In genomic region chr4:646460-646859, GRCh38 we compare ENCODE assay signal across 13 cellular contexts. TPM values are rescaled to one million over a fixed set of nuclear protein-coding genes. Genes with fewer than 3 reads are reported as not detected.
DNase-seq lines count a peak whose midpoint lies in the region; ATAC-seq and TF ChIP-seq lines count a peak whose summit lies in the region.
"Had no signal": no experiment of that assay in that cellular context is flagged by ENCODE, and none has a peak within 500 bp of the region (broad histone marks: within the 10 kb centered on the region; RNA-seq: fewer than 3 reads in every experiment).

No MANE protein-coding gene starts in this region.

- H3K36me3 ChIP-seq in BE2C: no peaks in the 10 kb centered on the region
- no peaks in the 10 kb centered on the region for H3K36me3 ChIP-seq in suprapubic skin
- no peaks in the 10 kb centered on the region for H3K36me3 ChIP-seq in hepatocyte (replicated peaks; ENCODE audit: insufficient read depth, low read depth)

- H3K27ac Mint-ChIP-seq in T-helper 17 cell: no peak overlapping the region

- H4K20me1 ChIP-seq in hepatocyte (ENCODE audit: insufficient read depth, poor library complexity, severe bottlenecking): no peaks in the 10 kb centered on the region

- no peaks in the 10 kb centered on the region for H3K79me2 ChIP-seq in hepatocyte

- TF ChIP-seq POLR2A in suprapubic skin (IDR thresholded peaks at IDR 0.05): no peak

- no peaks in the 10 kb centered on the region for H3K9me2 ChIP-seq in hepatocyte (replicated peaks; ENCODE audit: insufficient read depth)

- DNase-seq in BE2C (peak; percentile 72), T-helper 17 cell (no peak), retina (peak; percentile 4), suprapubic skin (ENCODE audit: low spot score in 2 of 2) (no peak), hepatocyte (ENCODE audit: low spot score) (no peak)
- peak; percentile 41 for DNase-seq in activated naive CD4-positive, alpha-beta T cell treated with anti-CD3 and anti-CD28 coated beads, Interleukin-2, amount 50 U/mL, for 16 hours
- DNase-seq: activated effector memory CD4-positive, alpha-beta T cell treated with Interleukin-2 at 50 U/mL for 16 hours; midbrain; NCI-H1105; NCI-H510A treated with DMSO at 0.1 percent for 48 hours had no signal

- peaks cover 13% of the 10 kb centered on the region for H3K27me3 Mint-ChIP-seq in T-helper 17 cell

- no peak overlapping the region for H3K27ac ChIP-seq in suprapubic skin
- H3K27ac ChIP-seq in hepatocyte: no peak overlapping the region

- H3K27me3 ChIP-seq in BE2C (peaks cover 8% of the 10 kb centered on the region), suprapubic skin (peaks cover 46% of the 10 kb centered on the region), hepatocyte (no peaks in the 10 kb centered on the region)

- H3K4me1 Mint-ChIP-seq in T-helper 17 cell: peaks cover 4% of the 10 kb centered on the region

- TF ChIP-seq EP300 in suprapubic skin (IDR thresholded peaks at IDR 0.05): no peak

- WGBS in suprapubic skin: 52% methylated on average over 32 of the region's 32 CpGs
- 98% methylated on average over 31 of the region's 32 CpGs for whole genome bisulfite sequencing in hepatocyte (ENCODE audit: low lambda C conversion rate, missing lambda C conversion rate)

- H3K4me3 ChIP-seq in BE2C (ENCODE audit: low read depth, low read length) (peak overlapping the region; percentile 61), suprapubic skin (no peak overlapping the region), hepatocyte (no peak overlapping the region)

- no peaks in the 10 kb centered on the region for H3K9me3 ChIP-seq in BE2C
- no peaks in the 10 kb centered on the region for H3K9me3 ChIP-seq in T-helper 17 cell (ENCODE audit: control insufficient read depth, low read length, poor library complexity, severe bottlenecking)
- H3K9me3 ChIP-seq in suprapubic skin: no peaks in the 10 kb centered on the region
- H3K9me3 ChIP-seq in hepatocyte (ENCODE audit: low read depth): no peaks in the 10 kb centered on the region

- no peak overlapping the region for H3K4me2 ChIP-seq in hepatocyte

- H2AFZ ChIP-seq in hepatocyte: no peak overlapping the region

- ATAC-seq in T-helper 17 cell: no peak
- no peak for ATAC-seq in HG02938 (IDR thresholded peaks at IDR 0.05; ENCODE audit: unreplicated experiment)
- no peak for ATAC-seq in GM21360 (IDR thresholded peaks at IDR 0.05; ENCODE audit: unreplicated experiment)
- ATAC-seq: Panc1 had no signal

- peak; percentile 36; the same call in 1 of the 2 replicates for TF ChIP-seq CTCF in BE2C (IDR thresholded peaks at IDR 0.05; ENCODE audit: low read depth, low read length)
- no peak for TF ChIP-seq CTCF in suprapubic skin (IDR thresholded peaks at IDR 0.05)
- no peak for TF ChIP-seq CTCF in hepatocyte (IDR thresholded peaks at IDR 0.05; ENCODE audit: poor library complexity)

- peak overlapping the region; percentile 74 for H3K4me3 Mint-ChIP-seq in T-helper 17 cell

- H3K4me1 ChIP-seq in BE2C (no peaks in the 10 kb centered on the region), suprapubic skin (peaks cover 5% of the 10 kb centered on the region), hepatocyte (ENCODE audit: insufficient read depth) (no peaks in the 10 kb centered on the region)

- H3K36me3 Mint-ChIP-seq in T-helper 17 cell (ENCODE audit: low read depth): peaks cover 4% of the 10 kb centered on the region

RNA-seq across cellular contexts. Expression of gene PDE6B, which starts 21.1 kb away (rescaled TPM):
- polyA plus RNA-seq in BE2C (2012; ENCODE audit: insufficient read depth, insufficient read length, low read depth): 4.8 TPM
- total RNA-seq in T-helper 17 cell (10 to 100 TPM; 10.2 to 11.5 TPM), suprapubic skin (1 to 10 TPM in 1 of 4 donors, under 1 TPM in 1, not detected in 2; 0.95 to 9.5 TPM), hepatocyte (17.3 and 29.5 TPM in 2 replicates)
- 24.1 and 26.1 TPM in 2 replicates for polyA plus RNA-seq in hepatocyte

RNA-seq across cellular contexts. Expression of gene ATP5ME, which starts 27.6 kb away (rescaled TPM):
- 946 TPM for polyA plus RNA-seq in BE2C (2012; ENCODE audit: insufficient read depth, insufficient read length, low read depth)
- total RNA-seq in T-helper 17 cell: 100 to 1,000 TPM in 1 of 2 donors, 10 to 100 TPM in 1; 98.4 to 120 TPM
- 100 to 1,000 TPM in 2 of 4 donors, 10 to 100 TPM in 2; 60.2 to 167 (median 102) TPM for total RNA-seq in suprapubic skin
- 83.8 and 143 TPM in 2 replicates for total RNA-seq in hepatocyte
- 641 and 669 TPM in 2 replicates for polyA plus RNA-seq in hepatocyte

RNA-seq across cellular contexts. Expression of gene MYL5, which starts 27.9 kb away (rescaled TPM):
- polyA plus RNA-seq in BE2C (2012; ENCODE audit: insufficient read depth, insufficient read length, low read depth): 10.4 TPM
- total RNA-seq in T-helper 17 cell (10 to 100 TPM; 20.3 to 22.9 TPM), suprapubic skin (10 to 100 TPM in 2 of 4 donors, 1 to 10 TPM in 2; 5.3 to 20.4 (median 10.5) TPM), hepatocyte (8.9 and 12.6 TPM in 2 replicates)
- polyA plus RNA-seq in hepatocyte: 25.1 and 33.7 TPM in 2 replicates

RNA-seq across cellular contexts. Expression of gene SLC49A3, which starts 42.5 kb away (rescaled TPM):
- polyA plus RNA-seq in BE2C (2012; ENCODE audit: insufficient read depth, insufficient read length, low read depth): 0.34 TPM
- 1 to 10 TPM; 1.1 to 2.7 TPM for total RNA-seq in T-helper 17 cell
- 10 to 100 TPM in 3 of 4 donors, 1 to 10 TPM in 1; 8.9 to 21.1 (median 17.4) TPM for total RNA-seq in suprapubic skin
- 8.5 and 12.2 TPM in 2 replicates for total RNA-seq in hepatocyte
- 12.8 and 19.8 TPM in 2 replicates for polyA plus RNA-seq in hepatocyte

RNA-seq across cellular contexts. Expression of gene PCGF3, which starts 59.2 kb away (rescaled TPM):
- 45.4 TPM for polyA plus RNA-seq in BE2C (2012; ENCODE audit: insufficient read depth, insufficient read length, low read depth)
- 10 to 100 TPM; 31.3 to 38.0 TPM for total RNA-seq in T-helper 17 cell
- 100 to 1,000 TPM in 1 of 4 donors, 10 to 100 TPM in 3; 59.7 to 152 (median 71.2) TPM for total RNA-seq in suprapubic skin
- 43.5 and 43.9 TPM in 2 replicates for total RNA-seq in hepatocyte
- polyA plus RNA-seq in hepatocyte: 21.5 and 21.8 TPM in 2 replicates

Comparison
In these comparisons a context has a peak if more than half of its experiments do, and no peak if none do; other contexts are left out.
1. DNase-seq: peak in BE2C (single experiment), activated naive CD4-positive, alpha-beta T cell treated with anti-CD3 and anti-CD28 coated beads, Interleukin-2, amount 50 U/mL, for 16 hours (single experiment) and retina (single experiment); none in T-helper 17 cell (0 of 3), suprapubic skin (0 of 2) and hepatocyte (single experiment).